Comparison of ENCODE assay signal across 11 cellular contexts in genomic region chr2:40346535-40347354, GRCh38.
A peak's percentile ranks its signal among the peaks of the same experiment; 100 is the strongest.
DNase-seq lines count a peak whose midpoint lies in the region; ATAC-seq and TF ChIP-seq lines count a peak whose summit lies in the region.
"Had no signal": no experiment of that assay in that cellular context is flagged by ENCODE, and none has a peak within 500 bp of the region (broad histone marks: within the 10 kb centered on the region; RNA-seq: fewer than 3 reads in every experiment).

No MANE protein-coding gene starts in this region.

- intact Hi-C loops in lower lobe of right lung (cut with DNase I) = no loop called here

- ATAC-seq in GM21447 (IDR thresholded peaks at IDR 0.05; ENCODE audit: unreplicated experiment) = peak; percentile 72
- ATAC-seq in lower lobe of right lung = no peak
- no peak for ATAC-seq in activated naive CD8-positive, alpha-beta T cell treated with anti-CD3 and anti-CD28 coated beads, Interleukin-2, amount 50 U/mL, for 24 hours
- no peak for ATAC-seq in effector memory CD8-positive, alpha-beta T cell (replicated peaks)

- H3K27me3 Mint-ChIP-seq in activated naive CD8-positive, alpha-beta T cell treated with anti-CD3 and anti-CD28 coated beads, Interleukin-2, amount 50 U/mL, for 24 hours = no peaks in the 10 kb centered on the region
- H3K27me3 Mint-ChIP-seq in effector memory CD8-positive, alpha-beta T cell = no peaks in the 10 kb centered on the region
- H3K27me3 Mint-ChIP-seq: activated naive CD8-positive, alpha-beta T cell treated with anti-CD3 and anti-CD28 coated beads, Interleukin-2, amount 10 ng/mL, durations not matched to agents 7 days and 5 days had no signal

- no peaks in the 10 kb centered on the region for H3K4me1 Mint-ChIP-seq in activated naive CD8-positive, alpha-beta T cell treated with anti-CD3 and anti-CD28 coated beads, Interleukin-2, amount 50 U/mL, for 24 hours
- no peaks in the 10 kb centered on the region for H3K4me1 Mint-ChIP-seq in effector memory CD8-positive, alpha-beta T cell (ENCODE audit: low read depth in 2 of 2)
- H3K4me1 Mint-ChIP-seq: activated naive CD8-positive, alpha-beta T cell treated with anti-CD3 and anti-CD28 coated beads, Interleukin-2, amount 10 ng/mL, durations not matched to agents 7 days and 5 days had no signal

- peak; percentile 11 for DNase-seq in AG08396 (ENCODE audit: low spot score)
- DNase-seq in NOMO-1 treated with dmso at 0.1 percent for 144 hours (lab: John Stamatoyannopoulos, UW; ENCODE audit: unreplicated experiment) = peak; percentile 12
- DNase-seq in lower lobe of right lung = no peak
- no peak for DNase-seq in activated naive CD8-positive, alpha-beta T cell treated with anti-CD3 and anti-CD28 coated beads, Interleukin-2, amount 50 U/mL, for 24 hours
- DNase-seq in NCI-H2171 treated with DMSO at 0.1 percent for 48 hours (lab: John Stamatoyannopoulos, UW) = no peak
- no peak for DNase-seq in effector memory CD8-positive, alpha-beta T cell
- DNase-seq in NCI-H2171 (lab: John Stamatoyannopoulos, UW) = no peak
- DNase-seq: activated naive CD8-positive, alpha-beta T cell treated with anti-CD3 and anti-CD28 coated beads, Interleukin-2, amount 10 ng/mL, durations not matched to agents 7 days and 5 days; NCI-H526; occipital lobe had no signal

- H3K9me3 Mint-ChIP-seq in activated naive CD8-positive, alpha-beta T cell treated with anti-CD3 and anti-CD28 coated beads, Interleukin-2, amount 50 U/mL, for 24 hours = no peaks in the 10 kb centered on the region
- no peaks in the 10 kb centered on the region for H3K9me3 Mint-ChIP-seq in effector memory CD8-positive, alpha-beta T cell
- H3K9me3 Mint-ChIP-seq: activated naive CD8-positive, alpha-beta T cell treated with anti-CD3 and anti-CD28 coated beads, Interleukin-2, amount 10 ng/mL, durations not matched to agents 7 days and 5 days had no signal

- H3K4me3 Mint-ChIP-seq in activated naive CD8-positive, alpha-beta T cell treated with anti-CD3 and anti-CD28 coated beads, Interleukin-2, amount 50 U/mL, for 24 hours = no peak overlapping the region
- no peak overlapping the region for H3K4me3 Mint-ChIP-seq in effector memory CD8-positive, alpha-beta T cell
- H3K4me3 Mint-ChIP-seq: activated naive CD8-positive, alpha-beta T cell treated with anti-CD3 and anti-CD28 coated beads, Interleukin-2, amount 10 ng/mL, durations not matched to agents 7 days and 5 days had no signal

- no peaks in the 10 kb centered on the region for H3K36me3 ChIP-seq in lower lobe of right lung

- H3K27me3 ChIP-seq in lower lobe of right lung (ENCODE audit: low read depth) = no peaks in the 10 kb centered on the region

- H3K36me3 Mint-ChIP-seq in activated naive CD8-positive, alpha-beta T cell treated with anti-CD3 and anti-CD28 coated beads, Interleukin-2, amount 50 U/mL, for 24 hours (ENCODE audit: low read depth) = no peaks in the 10 kb centered on the region
- no peaks in the 10 kb centered on the region for H3K36me3 Mint-ChIP-seq in effector memory CD8-positive, alpha-beta T cell (ENCODE audit: insufficient read depth)
- H3K36me3 Mint-ChIP-seq: activated naive CD8-positive, alpha-beta T cell treated with anti-CD3 and anti-CD28 coated beads, Interleukin-2, amount 10 ng/mL, durations not matched to agents 7 days and 5 days had no signal

- no peaks in the 10 kb centered on the region for H3K9me3 ChIP-seq in lower lobe of right lung

- peak overlapping the region; percentile 12 for H3K27ac ChIP-seq in lower lobe of right lung

- H3K4me3 ChIP-seq in lower lobe of right lung = no peak overlapping the region

- no peak overlapping the region for H3K27ac Mint-ChIP-seq in activated naive CD8-positive, alpha-beta T cell treated with anti-CD3 and anti-CD28 coated beads, Interleukin-2, amount 50 U/mL, for 24 hours
- H3K27ac Mint-ChIP-seq in effector memory CD8-positive, alpha-beta T cell = no peak overlapping the region
- H3K27ac Mint-ChIP-seq: activated naive CD8-positive, alpha-beta T cell treated with anti-CD3 and anti-CD28 coated beads, Interleukin-2, amount 10 ng/mL, durations not matched to agents 7 days and 5 days had no signal

- no peak for TF ChIP-seq CTCF in lower lobe of right lung (IDR thresholded peaks at IDR 0.05)

- no peaks in the 10 kb centered on the region for H3K4me1 ChIP-seq in lower lobe of right lung

Comparison
In these comparisons a context has a peak if more than half of its experiments do, and no peak if none do; other contexts are left out.
1. DNase-seq: peak in AG08396 (single experiment) and NOMO-1 treated with dmso at 0.1 percent for 144 hours (single experiment); none in lower lobe of right lung (single experiment), activated naive CD8-positive, alpha-beta T cell treated with anti-CD3 and anti-CD28 coated beads, Interleukin-2, amount 50 U/mL, for 24 hours (single experiment), NCI-H2171 treated with DMSO at 0.1 percent for 48 hours (single experiment), effector memory CD8-positive, alpha-beta T cell (0 of 3) and NCI-H2171 (single experiment).